ENCODE assay signal across 1 cellular context in the genomic region with DNA sequence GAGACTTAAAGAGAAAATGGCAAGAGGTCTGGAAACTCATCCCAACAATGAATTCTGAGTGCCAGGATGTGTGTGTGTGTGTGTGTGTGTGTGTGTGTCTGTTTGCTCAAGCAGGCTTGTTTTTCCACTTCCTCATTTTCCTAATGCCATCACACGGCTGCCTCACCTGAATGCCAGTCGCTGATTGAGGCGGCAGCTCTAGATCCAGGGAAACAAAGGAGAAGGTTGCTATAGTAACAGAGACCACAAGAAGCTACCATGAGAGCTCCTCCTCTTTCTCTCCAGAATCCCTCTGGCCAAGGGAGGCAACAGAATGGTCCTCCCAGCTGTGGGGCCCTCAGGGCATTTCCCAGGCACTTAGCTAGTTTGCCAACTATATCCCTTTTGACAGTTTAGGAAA.
TF ChIP-seq lines count a peak whose summit lies in the region.

No MANE protein-coding gene starts in this region.

TF ChIP-seq in WTC11, 78 proteins besides CTCF, POLR2A, EP300 and RAD21 (continued from another document):
- TF ChIP-seq, protein P1, sequence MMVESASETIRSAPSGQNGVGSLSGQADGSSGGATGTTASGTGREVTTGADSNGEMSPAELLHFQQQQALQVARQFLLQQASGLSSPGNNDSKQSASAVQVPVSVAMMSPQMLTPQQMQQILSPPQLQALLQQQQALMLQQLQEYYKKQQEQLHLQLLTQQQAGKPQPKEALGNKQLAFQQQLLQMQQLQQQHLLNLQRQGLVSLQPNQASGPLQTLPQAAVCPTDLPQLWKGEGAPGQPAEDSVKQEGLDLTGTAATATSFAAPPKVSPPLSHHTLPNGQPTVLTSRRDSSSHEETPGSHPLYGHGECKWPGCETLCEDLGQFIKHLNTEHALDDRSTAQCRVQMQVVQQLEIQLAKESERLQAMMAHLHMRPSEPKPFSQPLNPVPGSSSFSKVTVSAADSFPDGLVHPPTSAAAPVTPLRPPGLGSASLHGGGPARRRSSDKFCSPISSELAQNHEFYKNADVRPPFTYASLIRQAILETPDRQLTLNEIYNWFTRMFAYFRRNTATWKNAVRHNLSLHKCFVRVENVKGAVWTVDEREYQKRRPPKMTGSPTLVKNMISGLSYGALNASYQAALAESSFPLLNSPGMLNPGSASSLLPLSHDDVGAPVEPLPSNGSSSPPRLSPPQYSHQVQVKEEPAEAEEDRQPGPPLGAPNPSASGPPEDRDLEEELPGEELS (CRISPR knock-in tag; IDR thresholded peaks at IDR 0.05): no peak
- no peak for TF ChIP-seq ZNF219 (CRISPR knock-in tag; IDR thresholded peaks at IDR 0.05; ENCODE audit: borderline replicate concordance)
- TF ChIP-seq CREB1 (CRISPR knock-in tag; IDR thresholded peaks at IDR 0.05): no peak
- no peak for TF ChIP-seq TEAD4 (CRISPR knock-in tag; IDR thresholded peaks at IDR 0.05)
TF ChIP-seq in WTC11: peak in this region for 0.
